13 cellular contexts compared by ENCODE assay signal in genomic region chr2:68231061-68231372, GRCh38. TPM values are rescaled to one million over a fixed set of nuclear protein-coding genes. Genes with fewer than 3 reads are reported as not detected.
DNase-seq lines count a peak whose midpoint lies in the region; ATAC-seq, FAIRE-seq and TF ChIP-seq lines count a peak whose summit lies in the region.
"Had no signal": no experiment of that assay in that cellular context is flagged by ENCODE, and none has a peak within 500 bp of the region (broad histone marks: within the 10 kb centered on the region; RNA-seq: fewer than 3 reads in every experiment).

No MANE protein-coding gene starts in this region.

- H3K27ac ChIP-seq in ACC112 (ENCODE audit: low read depth, low read length) = peak overlapping the region; percentile 28; the same call in 1 of the 2 replicates
- no peak overlapping the region for H3K27ac ChIP-seq in H9 (ENCODE audit: insufficient read length, low read depth, low read length)
- peak overlapping the region; percentile 9 for H3K27ac ChIP-seq in muscle layer of duodenum (ENCODE audit: low read length)
- peak overlapping the region in 1 of 4 donors; percentile 11 for H3K27ac ChIP-seq in Peyer's patch
- H3K27ac ChIP-seq: RWPE1, VCaP had no signal

- DNase-seq in H9 (no peak), Peyer's patch (no peak), GM12892 (ENCODE audit: insufficient read length) (no peak), NCI-H526 (lab: John Stamatoyannopoulos, UW) (no peak)
- DNase-seq: activated gamma-delta T cell, NCI-H1417, spleen had no signal

- no peaks in the 10 kb centered on the region for H4K20me1 ChIP-seq in H9 (ENCODE audit: control insufficient read depth, insufficient read depth, insufficient read length)

- no peak overlapping the region for H2BK20ac ChIP-seq in H9 (ENCODE audit: low read depth, low read length, poor library complexity, severe bottlenecking)

- intact Hi-C loops in dendritic cell treated with granulocyte-macrophage colony-stimulating factor and Interleukin-4, amounts not matched to agents 40 ng/mL and 50 ng/mL, for 4 days (cut with micrococcal nuclease) = no loop called here

- no peak for ATAC-seq in GM18909 (IDR thresholded peaks at IDR 0.05; ENCODE audit: poor library complexity, unreplicated experiment)

- H3K4me3 Mint-ChIP-seq in H9 = no peak overlapping the region
- peak overlapping the region; percentile 41 for H3K4me3 Mint-ChIP-seq in dendritic cell treated with granulocyte-macrophage colony-stimulating factor and Interleukin-4, amounts not matched to agents 40 ng/mL and 50 ng/mL, for 4 days

- no peak overlapping the region for H2AK5ac ChIP-seq in H9 (ENCODE audit: insufficient read length, low read length)

- H3K4me1 ChIP-seq in ACC112 (ENCODE audit: control insufficient read depth, insufficient read depth, low read length, unreplicated experiment) (peaks cover 36% of the 10 kb centered on the region), H9 (ENCODE audit: insufficient read depth, low read length) (no peaks in the 10 kb centered on the region), muscle layer of duodenum (ENCODE audit: control insufficient read depth in 1 of 2, insufficient read depth in 2 of 2, low read length in 2 of 2) (peaks cover 0 to 49% of the 10 kb centered on the region in 2 donors), Peyer's patch (peaks cover 0 to 11% (median 0%) of the 10 kb centered on the region in 4 donors)

- no peak overlapping the region for H3K4ac ChIP-seq in H9 (ENCODE audit: low read depth, low read length)

- H3K9me3 ChIP-seq in H9 (ENCODE audit: control insufficient read depth, low read depth, low read length) (no peaks in the 10 kb centered on the region), muscle layer of duodenum (ENCODE audit: control insufficient read depth in 1 of 2, low read length in 2 of 2) (no peaks in the 10 kb centered on the region), Peyer's patch (no peaks in the 10 kb centered on the region)
- H3K9me3 ChIP-seq: spleen had no signal

- H3K56ac ChIP-seq in H9 (ENCODE audit: insufficient read length, low read depth, low read length) = no peak overlapping the region

- H3K18ac ChIP-seq in H9 (ENCODE audit: insufficient read length, low read depth, low read length) = no peak overlapping the region

- peaks cover 98% of the 10 kb centered on the region for H3K79me2 ChIP-seq in ACC112 (ENCODE audit: control insufficient read depth, insufficient read depth, low read length, unreplicated experiment)
- peaks cover 19% of the 10 kb centered on the region; the same call in 1 of the 2 replicates for H3K79me2 ChIP-seq in H9 (ENCODE audit: insufficient read depth, low read length)

- no peak overlapping the region for H2BK120ac ChIP-seq in H9 (ENCODE audit: low read depth, low read length, poor library complexity, severe bottlenecking)

- H3K23ac ChIP-seq in H9 (ENCODE audit: insufficient read length, low read depth, low read length) = no peak overlapping the region

- H3K9me3 Mint-ChIP-seq in H9 = no peaks in the 10 kb centered on the region
- no peaks in the 10 kb centered on the region for H3K9me3 Mint-ChIP-seq in dendritic cell treated with granulocyte-macrophage colony-stimulating factor and Interleukin-4, amounts not matched to agents 40 ng/mL and 50 ng/mL, for 4 days

- H3K4me2 ChIP-seq in H9 (ENCODE audit: insufficient read depth, insufficient read length, low read length) = no peak overlapping the region

- no CpG with 5 or more reads among the region's 1 CpG for WGBS in H9 (ENCODE audit: extremely low coverage, insufficient read length, low lambda C conversion rate)

- H3K27ac Mint-ChIP-seq in H9 = peak overlapping the region in 2 of 3 experiments; percentile 69 to 71; a peak in 3 of 7 replicates
- peak overlapping the region; percentile 77 for H3K27ac Mint-ChIP-seq in dendritic cell treated with granulocyte-macrophage colony-stimulating factor and Interleukin-4, amounts not matched to agents 40 ng/mL and 50 ng/mL, for 4 days

- H3K9ac ChIP-seq in H9 (ENCODE audit: extremely low read depth, insufficient read length, low read length) = no peak overlapping the region

- no peak overlapping the region for H2BK12ac ChIP-seq in H9 (ENCODE audit: insufficient read length, low read depth, low read length)

- H2BK5ac ChIP-seq in H9 (ENCODE audit: insufficient read length, low read length) = no peak overlapping the region

- no peak for FAIRE-seq in GM12892 (lab: Jason Lieb, UNC)

- no peaks in the 10 kb centered on the region for H3K27me3 Mint-ChIP-seq in H9 (ENCODE audit: low read depth)
- no peaks in the 10 kb centered on the region for H3K27me3 Mint-ChIP-seq in dendritic cell treated with granulocyte-macrophage colony-stimulating factor and Interleukin-4, amounts not matched to agents 40 ng/mL and 50 ng/mL, for 4 days

- no peak overlapping the region for H4K8ac ChIP-seq in H9 (replicated peaks; ENCODE audit: insufficient read length, low read depth, low read length)

- no peaks in the 10 kb centered on the region for H3K79me1 ChIP-seq in H9 (ENCODE audit: insufficient read depth, low read depth, low read length, poor library complexity, severe bottlenecking)

- H3K14ac ChIP-seq in H9 (ENCODE audit: insufficient read depth, low read length) = no peak overlapping the region

- H3K4me1 Mint-ChIP-seq in H9 = peaks cover 21 to 25% of the 10 kb centered on the region in 2 experiments
- H3K4me1 Mint-ChIP-seq in dendritic cell treated with granulocyte-macrophage colony-stimulating factor and Interleukin-4, amounts not matched to agents 40 ng/mL and 50 ng/mL, for 4 days (ENCODE audit: low read depth) = peaks cover 61% of the 10 kb centered on the region

- no peak overlapping the region for H4K91ac ChIP-seq in H9 (ENCODE audit: insufficient read length, low read depth, low read length)

- no peak overlapping the region for H3T11ph ChIP-seq in H9 (ENCODE audit: low read length)

- no peaks in the 10 kb centered on the region; a peak in 1 of 7 replicates for H3K36me3 Mint-ChIP-seq in H9 (ENCODE audit: insufficient read depth in 1 of 3, low read depth in 3 of 3)
- H3K36me3 Mint-ChIP-seq in dendritic cell treated with granulocyte-macrophage colony-stimulating factor and Interleukin-4, amounts not matched to agents 40 ng/mL and 50 ng/mL, for 4 days (ENCODE audit: low read depth) = peaks cover 12% of the 10 kb centered on the region

- no peak overlapping the region for H4K5ac ChIP-seq in H9 (ENCODE audit: insufficient read length, low read depth, low read length)

- no peak overlapping the region for H2AFZ ChIP-seq in ACC112 (ENCODE audit: low read length, unreplicated experiment)
- H2AFZ ChIP-seq in H9 (ENCODE audit: low read length) = no peak overlapping the region

- TF ChIP-seq POLR2A in Peyer's patch (IDR thresholded peaks at IDR 0.05) (no peak), GM12892 (IDR thresholded peaks at IDR 0.05; ENCODE audit: low read depth, low read length) (no peak)

- no peaks in the 10 kb centered on the region for H3K27me3 ChIP-seq in ACC112 (ENCODE audit: insufficient read depth, low read length)
- no peaks in the 10 kb centered on the region for H3K27me3 ChIP-seq in H9 (ENCODE audit: insufficient read depth, low read length)
- no peaks in the 10 kb centered on the region for H3K27me3 ChIP-seq in muscle layer of duodenum (ENCODE audit: low read depth, low read length)
- no peaks in the 10 kb centered on the region for H3K27me3 ChIP-seq in Peyer's patch
- H3K27me3 ChIP-seq: spleen had no signal

- H3K36me3 ChIP-seq in ACC112 (ENCODE audit: insufficient read depth, low read length) = no peaks in the 10 kb centered on the region
- no peaks in the 10 kb centered on the region for H3K36me3 ChIP-seq in muscle layer of duodenum (ENCODE audit: control insufficient read depth in 1 of 2, insufficient read depth in 2 of 2, low read length in 2 of 2)
- no peaks in the 10 kb centered on the region for H3K36me3 ChIP-seq in Peyer's patch
- H3K36me3 ChIP-seq: spleen had no signal

- H3K4me3 ChIP-seq in ACC112 (ENCODE audit: low read depth, low read length) = peak overlapping the region; percentile 19; the same call in 1 of the 2 replicates
- no peak overlapping the region for H3K4me3 ChIP-seq in muscle layer of duodenum (ENCODE audit: low read depth in 1 of 2, low read length in 2 of 2)
- H3K4me3 ChIP-seq in Peyer's patch = no peak overlapping the region
- H3K4me3 ChIP-seq: spleen had no signal

- H2BK15ac ChIP-seq in H9 (ENCODE audit: low read depth, low read length) = no peak overlapping the region

- H3K23me2 ChIP-seq in H9 (ENCODE audit: insufficient read length, low read depth, low read length, poor library complexity, severe bottlenecking) = no peaks in the 10 kb centered on the region

- TF ChIP-seq CTCF in H9 (conservative IDR thresholded peaks at IDR 0.05) = no peak
- TF ChIP-seq CTCF in Peyer's patch (IDR thresholded peaks at IDR 0.05) = no peak

RNA-seq across cellular contexts. Expression of gene PPP3R1, which starts 21.3 kb away (rescaled TPM):
- total RNA-seq in H9 (2021) = 71.8 and 74.2 TPM in 2 replicates
- 10 to 100 TPM; 18.5 to 33.8 (median 25.4) TPM for total RNA-seq in Peyer's patch
- polyA plus RNA-seq in GM12892 (2012; ENCODE audit: missing spikeins) = 38.6 TPM
